In the genomic region with DNA sequence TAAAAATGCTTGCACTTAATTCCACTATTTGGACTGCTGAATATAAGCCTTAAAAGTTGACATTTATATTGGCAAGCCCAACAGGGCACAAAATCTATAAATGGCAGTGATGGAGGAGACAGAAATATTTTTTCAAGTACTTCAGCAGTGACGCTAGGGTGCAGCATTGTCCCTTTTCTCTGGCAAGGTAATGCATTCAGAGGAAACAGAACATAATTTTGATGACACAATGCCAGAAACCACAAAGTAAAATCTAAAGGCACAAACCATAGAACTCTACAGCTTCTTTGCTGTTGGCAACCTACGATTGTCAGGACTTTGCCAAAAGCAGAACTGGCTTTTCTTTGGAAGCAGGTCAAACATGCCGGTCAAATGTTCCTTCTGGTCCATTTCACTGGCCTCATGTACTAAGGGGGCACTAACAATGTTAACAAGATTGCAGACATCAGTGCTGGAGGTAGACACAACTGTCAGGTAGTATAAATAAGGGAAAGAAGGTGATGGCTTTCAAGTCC, we compare ENCODE assay signal across 8 cellular contexts. TPM values are rescaled to one million over a fixed set of nuclear protein-coding genes. Genes with fewer than 3 reads are reported as not detected.
DNase-seq lines count a peak whose midpoint lies in the region; ATAC-seq and TF ChIP-seq lines count a peak whose summit lies in the region.

No MANE protein-coding gene starts in this region.

- no peak overlapping the region for H2AFZ ChIP-seq in osteoblast (ENCODE audit: low read length)

- no peaks in the 10 kb centered on the region for H3K27me3 ChIP-seq in osteoblast (ENCODE audit: insufficient read depth, low read length)
- H3K27me3 ChIP-seq in thyroid gland: no peaks in the 10 kb centered on the region

- intact Hi-C loops in thyroid gland (cut with DNase I): loop anchor here (5.0 to 10.0 kb wide), 2 partner anchors 211 to 364 kb away; no protein-coding TSS in a partner anchor

- TF ChIP-seq POLR2A in thyroid gland (IDR thresholded peaks at IDR 0.05): no peak

- no peak overlapping the region for H3K4me3 ChIP-seq in fibroblast of villous mesenchyme (ENCODE audit: low read depth, low read length)
- no peak overlapping the region for H3K4me3 ChIP-seq in osteoblast (ENCODE audit: insufficient read depth, low read length)
- no peak overlapping the region for H3K4me3 ChIP-seq in thyroid gland (replicated peaks in 1 of 3)

- H3K27ac ChIP-seq in osteoblast (ENCODE audit: low read depth, low read length): peak overlapping the region; percentile 31
- no peak overlapping the region for H3K27ac ChIP-seq in thyroid gland

- ATAC-seq in GM21717 (IDR thresholded peaks at IDR 0.05; ENCODE audit: unreplicated experiment): peak; percentile 59

- no peaks in the 10 kb centered on the region for H3K9me3 ChIP-seq in osteoblast (ENCODE audit: low read depth, low read length)
- no peaks in the 10 kb centered on the region for H3K9me3 ChIP-seq in thyroid gland

- peaks cover 37% of the 10 kb centered on the region for H3K79me2 ChIP-seq in osteoblast (ENCODE audit: insufficient read depth, low read length)

- H3K4me2 ChIP-seq in osteoblast (ENCODE audit: insufficient read depth, low read length): peak overlapping the region; percentile 63

- H4K20me1 ChIP-seq in osteoblast (ENCODE audit: insufficient read depth, low read length): no peaks in the 10 kb centered on the region

- peaks cover 24% of the 10 kb centered on the region for H3K4me1 ChIP-seq in osteoblast (ENCODE audit: insufficient read depth, low read length)
- no peaks in the 10 kb centered on the region for H3K4me1 ChIP-seq in thyroid gland

- DNase-seq in DMS53 treated with DMSO at 0.1 percent for 48 hours (lab: John Stamatoyannopoulos, UW; ENCODE audit: unreplicated experiment) (peak; percentile 88), LHCN-M2 (ENCODE audit: low read depth) (peak; percentile 95), SHP77 treated with DMSO at 0.1 percent for 48 hours (lab: John Stamatoyannopoulos, UW) (peak; percentile 33), fibroblast of villous mesenchyme (ENCODE audit: low read depth) (peak; percentile 93), osteoblast (ENCODE audit: insufficient read length, low spot score, missing footprints) (peak; percentile 67), thyroid gland (peak; percentile 46 to 55)
- peak; percentile 61 for DNase-seq in activated effector memory CD4-positive, alpha-beta T cell treated with Interleukin-2 at 50 U/mL for 16 hours

- peaks cover 22% of the 10 kb centered on the region for H3K36me3 ChIP-seq in osteoblast (ENCODE audit: insufficient read depth, low read length)
- no peaks in the 10 kb centered on the region for H3K36me3 ChIP-seq in thyroid gland

- TF ChIP-seq CTCF in fibroblast of villous mesenchyme (IDR thresholded peaks at IDR 0.05; ENCODE audit: insufficient read depth, low read depth, low read length) (peak; percentile 80), osteoblast (IDR thresholded peaks at IDR 0.05; ENCODE audit: extremely low read depth, low read depth, low read length) (peak; percentile 83), thyroid gland (IDR thresholded peaks at IDR 0.05) (peak; percentile 29 to 87 (median 72))

- WGBS in thyroid gland, 2 donors: 22 to 38% methylated on average over 3 of the region's 3 CpGs

RNA-seq across cellular contexts. Expression of gene FAM133B, which starts 30.9 kb away (rescaled TPM):
- total RNA-seq in LHCN-M2 (2014; rRNA removed) (25.6 and 30.0 TPM in 2 replicates), fibroblast of villous mesenchyme (16.4 and 26.3 TPM in 2 replicates), osteoblast (17.1 and 17.4 TPM in 2 replicates), thyroid gland (10 to 100 TPM; 28.5 to 33.4 (median 30.4) TPM)
- polyA plus RNA-seq in LHCN-M2 (2012): 14.7 TPM

Comparison
In these comparisons a context has a peak if more than half of its experiments do, and no peak if none do; other contexts are left out.
1. DNase-seq: peak in every context shown above with its lines; median percentile 95 in LHCN-M2; 93 in fibroblast of villous mesenchyme; 88 in DMS53 treated with DMSO at 0.1 percent for 48 hours; 67 in osteoblast; 61 in activated effector memory CD4-positive, alpha-beta T cell treated with Interleukin-2 at 50 U/mL for 16 hours; 50 in thyroid gland; 33 in SHP77 treated with DMSO at 0.1 percent for 48 hours.